In genomic region chr10:94183666-94184264, GRCh38 we compare ENCODE assay signal across 1 cellular context.
TF ChIP-seq lines count a peak whose summit lies in the region.

No MANE protein-coding gene starts in this region.

TF ChIP-seq in SK-N-SH, 30 proteins besides CTCF, POLR2A, EP300 and RAD21 (continued from another document):
- TF ChIP-seq, protein P1, sequence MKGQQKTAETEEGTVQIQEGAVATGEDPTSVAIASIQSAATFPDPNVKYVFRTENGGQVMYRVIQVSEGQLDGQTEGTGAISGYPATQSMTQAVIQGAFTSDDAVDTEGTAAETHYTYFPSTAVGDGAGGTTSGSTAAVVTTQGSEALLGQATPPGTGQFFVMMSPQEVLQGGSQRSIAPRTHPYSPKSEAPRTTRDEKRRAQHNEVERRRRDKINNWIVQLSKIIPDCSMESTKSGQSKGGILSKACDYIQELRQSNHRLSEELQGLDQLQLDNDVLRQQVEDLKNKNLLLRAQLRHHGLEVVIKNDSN (IDR thresholded peaks at IDR 0.05; ENCODE audit: borderline replicate concordance, low read depth) = 0 out of 2 replicates have a peak, but pooled peaks have one; percentile 20
- no peak for TF ChIP-seq RFX5 (IDR thresholded peaks at IDR 0.05; ENCODE audit: low read length)
- peak; percentile 72; the same call in 1 of the 2 replicates for TF ChIP-seq TEAD4 (IDR thresholded peaks at IDR 0.05; ENCODE audit: borderline replicate concordance, insufficient read depth)
- TF ChIP-seq SIN3A (IDR thresholded peaks at IDR 0.05; ENCODE audit: borderline replicate concordance, low read depth, low read length) = no peak
- TF ChIP-seq GABPA (IDR thresholded peaks at IDR 0.05; ENCODE audit: low read depth) = no peak
- TF ChIP-seq REST (IDR thresholded peaks at IDR 0.05; ENCODE audit: low read depth, low read length) = no peak
- no peak for TF ChIP-seq SMC3 (IDR thresholded peaks at IDR 0.05; ENCODE audit: low read depth, low read length)
- TF ChIP-seq NFIC (IDR thresholded peaks at IDR 0.05; ENCODE audit: borderline replicate concordance) = peak; percentile 66; the same call in 1 of the 2 replicates
- no peak for TF ChIP-seq TAF1 (IDR thresholded peaks at IDR 0.05; ENCODE audit: borderline replicate concordance, low read depth, low read length)
- no peak for TF ChIP-seq ELF1 (IDR thresholded peaks at IDR 0.05)
- TF ChIP-seq, protein P2, sequence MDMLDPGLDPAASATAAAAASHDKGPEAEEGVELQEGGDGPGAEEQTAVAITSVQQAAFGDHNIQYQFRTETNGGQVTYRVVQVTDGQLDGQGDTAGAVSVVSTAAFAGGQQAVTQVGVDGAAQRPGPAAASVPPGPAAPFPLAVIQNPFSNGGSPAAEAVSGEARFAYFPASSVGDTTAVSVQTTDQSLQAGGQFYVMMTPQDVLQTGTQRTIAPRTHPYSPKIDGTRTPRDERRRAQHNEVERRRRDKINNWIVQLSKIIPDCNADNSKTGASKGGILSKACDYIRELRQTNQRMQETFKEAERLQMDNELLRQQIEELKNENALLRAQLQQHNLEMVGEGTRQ (IDR thresholded peaks at IDR 0.05; ENCODE audit: borderline replicate concordance, low read depth, low read length) = no peak
- peak; percentile 75 for TF ChIP-seq JUND (IDR thresholded peaks at IDR 0.05)
- TF ChIP-seq POLR2AphosphoS5 (IDR thresholded peaks at IDR 0.05; ENCODE audit: low read depth, low read length) = peak; percentile 35; the same call in 1 of the 2 replicates
- no peak for TF ChIP-seq MEF2A (IDR thresholded peaks at IDR 0.05; ENCODE audit: borderline replicate concordance, low read depth)
- TF ChIP-seq MAX (IDR thresholded peaks at IDR 0.05; ENCODE audit: low read depth) = peak; percentile 83
- TF ChIP-seq TCF12 (IDR thresholded peaks at IDR 0.05) = peak; percentile 79
- no peak for TF ChIP-seq FOXJ3 (CRISPR knock-in tag; IDR thresholded peaks at IDR 0.05)
- peak; percentile 50; the same call in 1 of the 2 replicates for TF ChIP-seq RXRA (IDR thresholded peaks at IDR 0.05; ENCODE audit: borderline replicate concordance, low read depth)
- peak; percentile 34; the same call in 1 of the 2 replicates for TF ChIP-seq YY1 (IDR thresholded peaks at IDR 0.05; ENCODE audit: low read depth)
- no peak for TF ChIP-seq CHD2 (IDR thresholded peaks at IDR 0.05; ENCODE audit: low read length, partially characterized antibody)
- TF ChIP-seq, protein P3, sequence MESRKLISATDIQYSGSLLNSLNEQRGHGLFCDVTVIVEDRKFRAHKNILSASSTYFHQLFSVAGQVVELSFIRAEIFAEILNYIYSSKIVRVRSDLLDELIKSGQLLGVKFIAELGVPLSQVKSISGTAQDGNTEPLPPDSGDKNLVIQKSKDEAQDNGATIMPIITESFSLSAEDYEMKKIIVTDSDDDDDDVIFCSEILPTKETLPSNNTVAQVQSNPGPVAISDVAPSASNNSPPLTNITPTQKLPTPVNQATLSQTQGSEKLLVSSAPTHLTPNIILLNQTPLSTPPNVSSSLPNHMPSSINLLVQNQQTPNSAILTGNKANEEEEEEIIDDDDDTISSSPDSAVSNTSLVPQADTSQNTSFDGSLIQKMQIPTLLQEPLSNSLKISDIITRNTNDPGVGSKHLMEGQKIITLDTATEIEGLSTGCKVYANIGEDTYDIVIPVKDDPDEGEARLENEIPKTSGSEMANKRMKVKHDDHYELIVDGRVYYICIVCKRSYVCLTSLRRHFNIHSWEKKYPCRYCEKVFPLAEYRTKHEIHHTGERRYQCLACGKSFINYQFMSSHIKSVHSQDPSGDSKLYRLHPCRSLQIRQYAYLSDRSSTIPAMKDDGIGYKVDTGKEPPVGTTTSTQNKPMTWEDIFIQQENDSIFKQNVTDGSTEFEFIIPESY (IDR thresholded peaks at IDR 0.05; ENCODE audit: borderline replicate concordance, low read depth) = no peak
- TF ChIP-seq EZH2phosphoT487 (IDR thresholded peaks at IDR 0.05; ENCODE audit: borderline replicate concordance, low read depth) = no peak
- TF ChIP-seq GATA2 (CRISPR knock-in tag; IDR thresholded peaks at IDR 0.05) = no peak
- TF ChIP-seq FOSL2 (IDR thresholded peaks at IDR 0.05; ENCODE audit: borderline replicate concordance, low read depth) = peak; percentile 71
